In genomic region chr19:51131780-51132680, GRCh38 we compare ENCODE assay signal across 1 cellular context.
A peak's percentile ranks its signal among the peaks of the same experiment; 100 is the strongest.
TF ChIP-seq lines count a peak whose summit lies in the region.

No MANE protein-coding gene starts in this region.

TF ChIP-seq in K562, 482 proteins besides CTCF, POLR2A, EP300 and RAD21 (continued from another document and continues in another):
- TF ChIP-seq, protein P1, sequence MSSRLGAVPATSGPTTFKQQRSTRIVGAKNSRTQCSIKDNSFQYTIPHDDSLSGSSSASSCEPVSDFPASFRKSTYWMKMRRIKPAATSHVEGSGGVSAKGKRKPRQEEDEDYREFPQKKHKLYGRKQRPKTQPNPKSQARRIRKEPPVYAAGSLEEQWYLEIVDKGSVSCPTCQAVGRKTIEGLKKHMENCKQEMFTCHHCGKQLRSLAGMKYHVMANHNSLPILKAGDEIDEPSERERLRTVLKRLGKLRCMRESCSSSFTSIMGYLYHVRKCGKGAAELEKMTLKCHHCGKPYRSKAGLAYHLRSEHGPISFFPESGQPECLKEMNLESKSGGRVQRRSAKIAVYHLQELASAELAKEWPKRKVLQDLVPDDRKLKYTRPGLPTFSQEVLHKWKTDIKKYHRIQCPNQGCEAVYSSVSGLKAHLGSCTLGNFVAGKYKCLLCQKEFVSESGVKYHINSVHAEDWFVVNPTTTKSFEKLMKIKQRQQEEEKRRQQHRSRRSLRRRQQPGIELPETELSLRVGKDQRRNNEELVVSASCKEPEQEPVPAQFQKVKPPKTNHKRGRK (tag; IDR thresholded peaks at IDR 0.05): no peak
- TF ChIP-seq ZNF239 (CRISPR knock-in tag; IDR thresholded peaks at IDR 0.05) (no peak), CEBPZ (IDR thresholded peaks at IDR 0.05; ENCODE audit: borderline replicate concordance, low read depth, low read length) (no peak), TBP (optimal IDR thresholded peaks at IDR 0.05; ENCODE audit: low read depth, low read length) (no peak), ZNF41 (CRISPR knock-in tag; conservative IDR thresholded peaks at IDR 0.05) (no peak), ZNF232 (CRISPR knock-in tag; IDR thresholded peaks at IDR 0.05) (no peak), SFPQ (IDR thresholded peaks at IDR 0.05; ENCODE audit: low read depth, low read length) (no peak), DPF2 (IDR thresholded peaks at IDR 0.05) (peak; percentile 44; the same call in 1 of the 2 replicates), ZNF263 (CRISPR knock-in tag; IDR thresholded peaks at IDR 0.05; ENCODE audit: borderline replicate concordance) (no peak), RBM34 (IDR thresholded peaks at IDR 0.05; ENCODE audit: borderline replicate concordance, insufficient read depth, low read length) (no peak), SMAD1 (IDR thresholded peaks at IDR 0.05; ENCODE audit: low read depth, low read length, partially characterized antibody) (no peak), NELFE (IDR thresholded peaks at IDR 0.05; ENCODE audit: insufficient read depth, insufficient read length) (no peak), SUPT5H (IDR thresholded peaks at IDR 0.05) (no peak), CEBPG (CRISPR knock-in tag; IDR thresholded peaks at IDR 0.05) (no peak), CEBPG (tag; conservative IDR thresholded peaks at IDR 0.05 in 1 of 2, IDR thresholded peaks at IDR 0.05 in 1 of 2) (no peak), ZNF12 (CRISPR knock-in tag; IDR thresholded peaks at IDR 0.05) (no peak), JUNB (CRISPR knock-in tag; conservative IDR thresholded peaks at IDR 0.05) (no peak), ZNF507 (tag; conservative IDR thresholded peaks at IDR 0.05) (no peak), RBM17 (IDR thresholded peaks at IDR 0.05; ENCODE audit: borderline replicate concordance, low read depth, low read length) (no peak), XRCC3 (IDR thresholded peaks at IDR 0.05) (no peak), SRSF7 (optimal IDR thresholded peaks at IDR 0.05; ENCODE audit: low read depth, low read length) (no peak), ARID2 (IDR thresholded peaks at IDR 0.05) (no peak), POLR3G (IDR thresholded peaks at IDR 0.05; ENCODE audit: extremely low read depth, insufficient read length, insufficient replicate concordance) (no peak), ELK1 (CRISPR knock-in tag; IDR thresholded peaks at IDR 0.05) (no peak), CBFA2T3 (IDR thresholded peaks at IDR 0.05) (peak; percentile 82), WHSC1 (IDR thresholded peaks at IDR 0.05; ENCODE audit: low read length) (no peak), HDAC6 (IDR thresholded peaks at IDR 0.05; ENCODE audit: low read depth, low read length) (no peak), KDM4B (IDR thresholded peaks at IDR 0.05; ENCODE audit: borderline replicate concordance in 2 of 2, low read depth in 1 of 2) (no peak), ZBTB8A (IDR thresholded peaks at IDR 0.05; ENCODE audit: partially characterized antibody) (no peak), ZNF274 (IDR thresholded peaks at IDR 0.05; ENCODE audit: borderline replicate concordance, low read depth, low read length) (no peak), KLF16 (IDR thresholded peaks at IDR 0.05) (peak; percentile 62; the same call in 1 of the 2 replicates), ZNF133 (CRISPR knock-in tag; IDR thresholded peaks at IDR 0.05) (no peak), POLR2H (tag; IDR thresholded peaks at IDR 0.05; ENCODE audit: low read depth) (no peak), NFE2 (IDR thresholded peaks at IDR 0.05; ENCODE audit: low read depth) (no peak), TRIM28 (IDR thresholded peaks at IDR 0.05) (no peak), U2AF2 (optimal IDR thresholded peaks at IDR 0.05; ENCODE audit: low read depth, low read length) (no peak), NONO (IDR thresholded peaks at IDR 0.05; ENCODE audit: low read depth in 2 of 2, low read length in 1 of 2) (no peak), SREBF2 (CRISPR knock-in tag; IDR thresholded peaks at IDR 0.05) (no peak), CBX2 (IDR thresholded peaks at IDR 0.05; ENCODE audit: insufficient read depth, low read length, poor library complexity, severe bottlenecking) (no peak), TEAD2 (tag; IDR thresholded peaks at IDR 0.05) (0 out of 2 replicates have a peak, but pooled peaks have one; percentile 26), HEY1 (CRISPR knock-in tag; IDR thresholded peaks at IDR 0.05; ENCODE audit: borderline replicate concordance) (0 out of 2 replicates have a peak, but pooled peaks have one; percentile 17), E2F3 (CRISPR knock-in tag; IDR thresholded peaks at IDR 0.05) (no peak), BCOR (IDR thresholded peaks at IDR 0.05) (peak; percentile 60), RCOR1 (IDR thresholded peaks at IDR 0.05; ENCODE audit: borderline replicate concordance in 1 of 2, low read depth in 2 of 2, low read length in 2 of 2) (peak in 1 of 2 experiments; percentile 93; a peak in 2 of 4 replicates), ARID1B (IDR thresholded peaks at IDR 0.05) (peak; percentile 56), U2AF1 (optimal IDR thresholded peaks at IDR 0.05; ENCODE audit: low read depth, low read length) (no peak), SMARCB1 (IDR thresholded peaks at IDR 0.05; ENCODE audit: insufficient read length, low read depth) (no peak), MCM5 (IDR thresholded peaks at IDR 0.05; ENCODE audit: low read depth) (no peak), RBM15 (IDR thresholded peaks at IDR 0.05; ENCODE audit: insufficient read depth, low read length) (no peak)
- TF ChIP-seq, protein P2, sequence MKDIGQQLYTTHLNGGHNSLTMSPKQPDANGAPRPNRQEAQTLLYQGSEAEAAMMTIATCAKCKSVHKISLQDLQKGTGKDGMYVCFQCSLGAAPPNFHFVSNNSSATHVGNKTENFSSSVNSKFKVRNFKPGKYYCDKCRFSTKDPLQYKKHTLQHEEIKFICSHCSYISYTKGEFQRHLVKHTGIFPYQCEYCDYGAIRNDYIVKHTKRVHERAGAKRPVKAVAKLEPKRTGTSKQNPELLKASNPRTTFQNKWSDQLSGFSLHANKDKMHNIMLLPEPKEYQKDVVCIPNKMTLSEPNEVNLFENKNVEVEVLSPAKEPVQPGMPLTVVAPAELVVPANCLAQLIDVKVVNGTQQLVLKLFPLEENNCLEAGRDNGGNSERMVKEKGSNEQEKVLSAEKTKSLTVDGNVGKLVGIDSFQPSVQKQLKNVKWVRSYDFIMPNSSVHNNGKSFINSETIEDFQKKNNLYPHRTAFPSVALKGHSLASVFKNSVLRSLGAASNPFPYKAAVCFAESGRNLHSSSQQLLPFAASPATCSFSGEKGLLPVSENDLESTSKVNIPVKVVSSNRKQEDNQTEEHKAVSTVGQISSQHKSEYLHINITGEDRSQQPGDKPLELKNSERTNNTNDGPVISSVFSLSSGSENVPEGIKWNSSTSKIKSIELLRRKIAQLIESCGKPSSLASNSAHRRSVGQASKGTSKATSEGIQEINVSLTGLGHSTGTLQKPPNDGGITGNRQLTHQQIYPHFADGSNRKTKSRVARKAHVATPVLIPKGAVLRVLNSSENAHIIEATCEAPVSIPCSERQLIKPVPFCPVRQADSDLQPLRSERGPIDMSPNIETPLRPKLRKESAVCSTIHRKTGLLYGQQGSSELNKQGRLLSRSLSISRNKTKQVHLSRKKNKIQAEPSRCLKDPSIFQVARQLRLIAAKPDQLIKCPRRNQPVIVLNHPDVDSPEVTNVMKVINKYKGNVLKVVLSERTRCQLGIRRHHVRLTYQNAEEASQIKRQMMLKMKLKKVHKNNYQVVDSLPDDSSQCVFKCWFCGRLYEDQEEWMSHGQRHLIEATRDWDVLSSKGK (CRISPR knock-in tag; IDR thresholded peaks at IDR 0.05): no peak
- TF ChIP-seq, protein P3, sequence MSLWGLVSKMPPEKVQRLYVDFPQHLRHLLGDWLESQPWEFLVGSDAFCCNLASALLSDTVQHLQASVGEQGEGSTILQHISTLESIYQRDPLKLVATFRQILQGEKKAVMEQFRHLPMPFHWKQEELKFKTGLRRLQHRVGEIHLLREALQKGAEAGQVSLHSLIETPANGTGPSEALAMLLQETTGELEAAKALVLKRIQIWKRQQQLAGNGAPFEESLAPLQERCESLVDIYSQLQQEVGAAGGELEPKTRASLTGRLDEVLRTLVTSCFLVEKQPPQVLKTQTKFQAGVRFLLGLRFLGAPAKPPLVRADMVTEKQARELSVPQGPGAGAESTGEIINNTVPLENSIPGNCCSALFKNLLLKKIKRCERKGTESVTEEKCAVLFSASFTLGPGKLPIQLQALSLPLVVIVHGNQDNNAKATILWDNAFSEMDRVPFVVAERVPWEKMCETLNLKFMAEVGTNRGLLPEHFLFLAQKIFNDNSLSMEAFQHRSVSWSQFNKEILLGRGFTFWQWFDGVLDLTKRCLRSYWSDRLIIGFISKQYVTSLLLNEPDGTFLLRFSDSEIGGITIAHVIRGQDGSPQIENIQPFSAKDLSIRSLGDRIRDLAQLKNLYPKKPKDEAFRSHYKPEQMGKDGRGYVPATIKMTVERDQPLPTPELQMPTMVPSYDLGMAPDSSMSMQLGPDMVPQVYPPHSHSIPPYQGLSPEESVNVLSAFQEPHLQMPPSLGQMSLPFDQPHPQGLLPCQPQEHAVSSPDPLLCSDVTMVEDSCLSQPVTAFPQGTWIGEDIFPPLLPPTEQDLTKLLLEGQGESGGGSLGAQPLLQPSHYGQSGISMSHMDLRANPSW (CRISPR knock-in tag; IDR thresholded peaks at IDR 0.05): no peak
- TF ChIP-seq, protein P4, sequence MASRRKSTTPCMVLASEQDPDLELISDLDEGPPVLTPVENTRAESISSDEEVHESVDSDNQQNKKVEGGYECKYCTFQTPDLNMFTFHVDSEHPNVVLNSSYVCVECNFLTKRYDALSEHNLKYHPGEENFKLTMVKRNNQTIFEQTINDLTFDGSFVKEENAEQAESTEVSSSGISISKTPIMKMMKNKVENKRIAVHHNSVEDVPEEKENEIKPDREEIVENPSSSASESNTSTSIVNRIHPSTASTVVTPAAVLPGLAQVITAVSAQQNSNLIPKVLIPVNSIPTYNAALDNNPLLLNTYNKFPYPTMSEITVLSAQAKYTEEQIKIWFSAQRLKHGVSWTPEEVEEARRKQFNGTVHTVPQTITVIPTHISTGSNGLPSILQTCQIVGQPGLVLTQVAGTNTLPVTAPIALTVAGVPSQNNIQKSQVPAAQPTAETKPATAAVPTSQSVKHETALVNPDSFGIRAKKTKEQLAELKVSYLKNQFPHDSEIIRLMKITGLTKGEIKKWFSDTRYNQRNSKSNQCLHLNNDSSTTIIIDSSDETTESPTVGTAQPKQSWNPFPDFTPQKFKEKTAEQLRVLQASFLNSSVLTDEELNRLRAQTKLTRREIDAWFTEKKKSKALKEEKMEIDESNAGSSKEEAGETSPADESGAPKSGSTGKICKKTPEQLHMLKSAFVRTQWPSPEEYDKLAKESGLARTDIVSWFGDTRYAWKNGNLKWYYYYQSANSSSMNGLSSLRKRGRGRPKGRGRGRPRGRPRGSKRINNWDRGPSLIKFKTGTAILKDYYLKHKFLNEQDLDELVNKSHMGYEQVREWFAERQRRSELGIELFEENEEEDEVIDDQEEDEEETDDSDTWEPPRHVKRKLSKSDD (conservative IDR thresholded peaks at IDR 0.05; ENCODE audit: low read length): no peak
